Comparison of ENCODE assay signal across 8 cellular contexts in genomic region chr15:74873756-74874424, GRCh38. TPM values are rescaled to one million over a fixed set of nuclear protein-coding genes. Genes with fewer than 3 reads are reported as not detected.
DNase-seq lines count a peak whose midpoint lies in the region; ATAC-seq and TF ChIP-seq lines count a peak whose summit lies in the region.

No MANE protein-coding gene starts in this region.

- H3K27me3 ChIP-seq in DND-41 (ENCODE audit: insufficient read depth, low read length, poor library complexity) (no peaks in the 10 kb centered on the region), adipocyte (replicated peaks; ENCODE audit: control insufficient read depth, insufficient read depth, low read length) (no peaks in the 10 kb centered on the region), stomach (no peaks in the 10 kb centered on the region)

- TF ChIP-seq CTCF in DND-41 (IDR thresholded peaks at IDR 0.05; ENCODE audit: borderline replicate concordance, extremely low read depth, low read length, poor library complexity, severe bottlenecking) (no peak), stomach (IDR thresholded peaks at IDR 0.05) (no peak)

- H3K79me2 ChIP-seq in DND-41 (ENCODE audit: insufficient read depth, low read length) = peaks cover 40% of the 10 kb centered on the region

- ATAC-seq in DND-41 (ENCODE audit: insufficient read depth, low read depth) (no peak), HG03039 (IDR thresholded peaks at IDR 0.05; ENCODE audit: unreplicated experiment) (no peak)

- H3K36me3 ChIP-seq in DND-41 (ENCODE audit: insufficient read depth, low read length) = peaks cover 3% of the 10 kb centered on the region; the same call in 1 of the 2 replicates
- no peaks in the 10 kb centered on the region for H3K36me3 ChIP-seq in adipocyte (ENCODE audit: control insufficient read depth, insufficient read depth, low read length, severe bottlenecking)
- no peaks in the 10 kb centered on the region for H3K36me3 ChIP-seq in stomach

- H3K4me2 ChIP-seq in DND-41 (ENCODE audit: insufficient read depth, low read length) = peak overlapping the region; percentile 94

- no peak for DNase-seq in DND-41
- DNase-seq in Jurkat, Clone E6-1 (ENCODE audit: low read depth, low spot score) = no peak
- peak; percentile 47 for DNase-seq in adipocyte (ENCODE audit: low read depth)
- DNase-seq in iris pigment epithelial cell (ENCODE audit: low read depth) = peak; percentile 27
- DNase-seq in stomach = no peak
- no peak for DNase-seq in HPDE6-E6E7 (ENCODE audit: extremely low spot score)
- no peak for DNase-seq in iPS-NIHi7 (ENCODE audit: extremely low spot score)

- H3K27ac ChIP-seq in DND-41 (ENCODE audit: low read length) = peak overlapping the region; percentile 73
- H3K27ac ChIP-seq in stomach = peak overlapping the region; percentile 51 to 95 (median 94)

- 23 to 32% (median 28%) methylated on average over 15 to 16 of the region's 16 CpGs for WGBS in stomach, 5 donors

- intact Hi-C loops in stomach (cut with DNase I; ENCODE audit: low total_unique reads) = no loop called here

- H3K4me3 ChIP-seq in DND-41 (ENCODE audit: low read depth in 1 of 2, low read length in 2 of 2) (peak overlapping the region; percentile 22 to 99; a peak in 3 of 4 replicates), adipocyte (ENCODE audit: low read length) (peak overlapping the region; percentile 97), stomach (peak overlapping the region; percentile 59 to 68 (median 62))
- H3K4me3 ChIP-seq in Jurkat, Clone E6-1 (ENCODE audit: low read length) = peak overlapping the region; percentile 91

- peaks cover 24% of the 10 kb centered on the region for H4K20me1 ChIP-seq in DND-41 (ENCODE audit: insufficient read depth, low read length)

- peak overlapping the region; percentile 74 for H3K9ac ChIP-seq in DND-41 (ENCODE audit: low read depth, low read length)
- H3K9ac ChIP-seq in adipocyte (ENCODE audit: low read length) = peak overlapping the region; percentile 65

- H2AFZ ChIP-seq in DND-41 (ENCODE audit: low read depth, low read length) = peak overlapping the region; percentile 84

- H3K9me3 ChIP-seq in DND-41 (ENCODE audit: insufficient read depth, low read length, severe bottlenecking) (no peaks in the 10 kb centered on the region), adipocyte (ENCODE audit: control insufficient read depth, low read length) (no peaks in the 10 kb centered on the region), stomach (no peaks in the 10 kb centered on the region)

- H3K4me1 ChIP-seq in DND-41 (ENCODE audit: insufficient read depth, low read length) (peaks cover 41% of the 10 kb centered on the region), adipocyte (ENCODE audit: control insufficient read depth, insufficient read depth, low read length) (peaks cover 33% of the 10 kb centered on the region), stomach (peaks cover 36 to 48% (median 46%) of the 10 kb centered on the region in 4 donors)

- TF ChIP-seq POLR2A in stomach (IDR thresholded peaks at IDR 0.05) = no peak

- TF ChIP-seq EP300 in stomach (IDR thresholded peaks at IDR 0.05) = no peak

RNA-seq across cellular contexts. Expression of gene SCAMP2, which starts 0.7 kb away (rescaled TPM):
- polyA plus RNA-seq in Jurkat, Clone E6-1 (2012; ENCODE audit: insufficient read depth, insufficient read length) = 70.9 TPM
- total RNA-seq in stomach = 100 to 1,000 TPM in 2 of 5 donors, 10 to 100 TPM in 3; 30.3 to 134 (median 45.5) TPM
- polyA plus RNA-seq in stomach = 10 to 100 TPM; 16.8 to 46.0 (median 20.3) TPM

RNA-seq across cellular contexts. Expression of gene MPI, which starts 16.0 kb away (rescaled TPM):
- 61.2 TPM for polyA plus RNA-seq in Jurkat, Clone E6-1 (2012; ENCODE audit: insufficient read depth, insufficient read length)
- total RNA-seq in stomach = 10 to 100 TPM; 17.0 to 35.7 (median 20.4) TPM
- polyA plus RNA-seq in stomach = 10 to 100 TPM; 18.4 to 20.7 (median 20.3) TPM

RNA-seq across cellular contexts. Expression of gene ULK3, which starts 30.9 kb away (rescaled TPM):
- 91.9 TPM for polyA plus RNA-seq in Jurkat, Clone E6-1 (2012; ENCODE audit: insufficient read depth, insufficient read length)
- total RNA-seq in stomach = 100 to 1,000 TPM in 2 of 5 donors, 10 to 100 TPM in 3; 25.0 to 251 (median 50.7) TPM
- 10 to 100 TPM; 19.4 to 42.4 (median 24.0) TPM for polyA plus RNA-seq in stomach

RNA-seq across cellular contexts. Expression of gene FAM219B, which starts 32.8 kb away (rescaled TPM):
- 5.2 TPM for polyA plus RNA-seq in Jurkat, Clone E6-1 (2012; ENCODE audit: insufficient read depth, insufficient read length)
- total RNA-seq in stomach = 10 to 100 TPM; 12.3 to 85.3 (median 49.5) TPM
- polyA plus RNA-seq in stomach = 10 to 100 TPM; 16.9 to 35.2 (median 28.9) TPM

RNA-seq across cellular contexts. Expression of gene CPLX3, which starts 47.5 kb away (rescaled TPM):
- not detected for polyA plus RNA-seq in Jurkat, Clone E6-1 (2012; ENCODE audit: insufficient read depth, insufficient read length)
- 10 to 100 TPM in 2 of 5 donors, not detected in 3; 37.5 to 57.8 TPM for total RNA-seq in stomach
- 1 to 10 TPM in 1 of 3 donors, under 1 TPM in 1, not detected in 1; 0.61 to 1.4 TPM for polyA plus RNA-seq in stomach

Comparison
In these comparisons a context has a peak if more than half of its experiments do, and no peak if none do; other contexts are left out.
1. DNase-seq: peak in adipocyte (single experiment) and iris pigment epithelial cell (single experiment); none in DND-41 (single experiment), Jurkat, Clone E6-1 (single experiment), stomach (single experiment), HPDE6-E6E7 (single experiment) and iPS-NIHi7 (single experiment).
2. Peak in every context shown above with its lines, with median percentiles within 50 percentile points of each other: H3K4me3 ChIP-seq.